Comparison of ENCODE assay signal across 8 cellular contexts in genomic region chr6:107866606-107867301, GRCh38. TPM values are rescaled to one million over a fixed set of nuclear protein-coding genes. Genes with fewer than 3 reads are reported as not detected.
DNase-seq lines count a peak whose midpoint lies in the region; ATAC-seq, FAIRE-seq and TF ChIP-seq lines count a peak whose summit lies in the region.

No MANE protein-coding gene starts in this region.

- DNase-seq in AG04449 (ENCODE audit: low read depth, low spot score) (no peak), EH (ENCODE audit: low read depth) (peak; percentile 42), NCI-H2029 (lab: John Stamatoyannopoulos, UW) (peak; percentile 19), astrocyte of the hippocampus (ENCODE audit: low read depth, low spot score) (peak; percentile 49), HepG2 (ENCODE audit: low spot score) (peak; percentile 56), NCI-H226 (no peak), activated T-cell treated with anti-CD3 and anti-CD28 coated beads for 4 hours (no peak)

- no peaks in the 10 kb centered on the region for H4K20me1 ChIP-seq in HepG2 (ENCODE audit: insufficient read depth, low read length)

- TF ChIP-seq POLR2A in HepG2 (IDR thresholded peaks at IDR 0.05; ENCODE audit: insufficient read depth in 1 of 2, low read depth in 2 of 2, low read length in 2 of 2): no peak

- no peaks in the 10 kb centered on the region for H3K79me2 ChIP-seq in HepG2 (ENCODE audit: insufficient read depth, low read length)

- POLR2A ChIA-PET in AG04449 (lab: Yijun Ruan, JAX): no interaction called here
- POLR2A ChIA-PET in HepG2 (lab: Yijun Ruan, JAX): interaction anchor here (1.0 kb wide), 2 partner anchors 87 to 92 kb away, joined by 3 read pairs; partner anchors contain the start of gene SEC63

- no peaks in the 10 kb centered on the region for H3K27me3 ChIP-seq in HepG2 (ENCODE audit: control insufficient read depth in 1 of 2, insufficient read depth in 2 of 2, low read length in 2 of 2)

- H3K36me3 ChIP-seq in HepG2 (replicated peaks in 1 of 2; ENCODE audit: control insufficient read depth in 1 of 2, insufficient read depth in 2 of 2, low read length in 2 of 2): peaks cover 2 to 20% of the 10 kb centered on the region in 2 experiments; a peak in 2 of 5 replicates

- no TSS peak for BruUV-seq in HepG2 (replicated peaks; lab: Mats Ljungman, UMichigan)

- peak; percentile 81 for FAIRE-seq in HepG2 (lab: Jason Lieb, UNC)

- CTCF ChIA-PET in AG04449 (lab: Yijun Ruan, JAX): interaction anchor here (0.6 to 6.0 kb wide), 7 partner anchors 9 to 192 kb away, joined by 3 to 37 read pairs (median 7); no protein-coding TSS in a partner anchor
- CTCF ChIA-PET in HepG2 (lab: Yijun Ruan, JAX; ENCODE audit: low intra/inter-chr PET ratio, low total read pairs): interaction anchor here (0.8 to 1.6 kb wide), 2 partner anchors 65 to 192 kb away, joined by 3 to 7 read pairs; no protein-coding TSS in a partner anchor

- TF ChIP-seq RAD21 in HepG2 (CRISPR knock-in tag; IDR thresholded peaks at IDR 0.05): no peak

- no peaks in the 10 kb centered on the region for H3K4me1 ChIP-seq in HepG2 (ENCODE audit: insufficient read depth, low read length)

- H3K9me3 ChIP-seq in HepG2 (ENCODE audit: low read length): no peaks in the 10 kb centered on the region

- no peak overlapping the region for H3K9ac ChIP-seq in HepG2 (ENCODE audit: insufficient read depth, low read depth, low read length)

- in situ Hi-C loops in HepG2 (cut with HindIII; ENCODE audit: extremely low pct_ligation_motif_present, low pct_unique_long_range_greater_than_20kb): no loop called here

- H3K27ac ChIP-seq in HepG2 (ENCODE audit: extremely low read length, insufficient read depth, low read length): no peak overlapping the region

- WGBS in HepG2 (ENCODE audit: low lambda C conversion rate): 60% methylated on average over 11 of the region's 11 CpGs

- H3K4me3 ChIP-seq in AG04449 (ENCODE audit: low read depth, low read length) (no peak overlapping the region), HepG2 (replicated peaks in 1 of 3; ENCODE audit: insufficient read depth in 1 of 3, low read depth in 2 of 3, low read length in 3 of 3) (no peak overlapping the region)

- intact Hi-C loops in HepG2 (cut with micrococcal nuclease; ENCODE audit: unreplicated experiment): loop anchor here (5.0 kb wide), 2 partner anchors 134 to 189 kb away; no protein-coding TSS in a partner anchor

- ATAC-seq in HepG2 (peak; percentile 62), HG03139 (IDR thresholded peaks at IDR 0.05; ENCODE audit: unreplicated experiment) (no peak)

- no peak overlapping the region for H2AFZ ChIP-seq in HepG2 (ENCODE audit: low read length)

- no peak overlapping the region for H3K4me2 ChIP-seq in HepG2 (ENCODE audit: low read depth, low read length)

- TF ChIP-seq CTCF in AG04449 (IDR thresholded peaks at IDR 0.05; ENCODE audit: insufficient read depth, low read length, missing control alignments) (peak; percentile 35), HepG2 (CRISPR knock-in tag; IDR thresholded peaks at IDR 0.05) (peak; percentile 69)

- no peak for TF ChIP-seq EP300 in HepG2 (IDR thresholded peaks at IDR 0.05; ENCODE audit: low read depth in 2 of 2, low read length in 2 of 2)
- TF ChIP-seq EP300 in HepG2 (CRISPR knock-in tag; IDR thresholded peaks at IDR 0.05; ENCODE audit: borderline replicate concordance): no peak

TF ChIP-seq in HepG2, 621 proteins besides CTCF, POLR2A, EP300 and RAD21 (continues in another document):
- TF ChIP-seq, protein P1, sequence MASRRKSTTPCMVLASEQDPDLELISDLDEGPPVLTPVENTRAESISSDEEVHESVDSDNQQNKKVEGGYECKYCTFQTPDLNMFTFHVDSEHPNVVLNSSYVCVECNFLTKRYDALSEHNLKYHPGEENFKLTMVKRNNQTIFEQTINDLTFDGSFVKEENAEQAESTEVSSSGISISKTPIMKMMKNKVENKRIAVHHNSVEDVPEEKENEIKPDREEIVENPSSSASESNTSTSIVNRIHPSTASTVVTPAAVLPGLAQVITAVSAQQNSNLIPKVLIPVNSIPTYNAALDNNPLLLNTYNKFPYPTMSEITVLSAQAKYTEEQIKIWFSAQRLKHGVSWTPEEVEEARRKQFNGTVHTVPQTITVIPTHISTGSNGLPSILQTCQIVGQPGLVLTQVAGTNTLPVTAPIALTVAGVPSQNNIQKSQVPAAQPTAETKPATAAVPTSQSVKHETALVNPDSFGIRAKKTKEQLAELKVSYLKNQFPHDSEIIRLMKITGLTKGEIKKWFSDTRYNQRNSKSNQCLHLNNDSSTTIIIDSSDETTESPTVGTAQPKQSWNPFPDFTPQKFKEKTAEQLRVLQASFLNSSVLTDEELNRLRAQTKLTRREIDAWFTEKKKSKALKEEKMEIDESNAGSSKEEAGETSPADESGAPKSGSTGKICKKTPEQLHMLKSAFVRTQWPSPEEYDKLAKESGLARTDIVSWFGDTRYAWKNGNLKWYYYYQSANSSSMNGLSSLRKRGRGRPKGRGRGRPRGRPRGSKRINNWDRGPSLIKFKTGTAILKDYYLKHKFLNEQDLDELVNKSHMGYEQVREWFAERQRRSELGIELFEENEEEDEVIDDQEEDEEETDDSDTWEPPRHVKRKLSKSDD (CRISPR knock-in tag; IDR thresholded peaks at IDR 0.05; ENCODE audit: low read depth): no peak
- TF ChIP-seq, protein P2, sequence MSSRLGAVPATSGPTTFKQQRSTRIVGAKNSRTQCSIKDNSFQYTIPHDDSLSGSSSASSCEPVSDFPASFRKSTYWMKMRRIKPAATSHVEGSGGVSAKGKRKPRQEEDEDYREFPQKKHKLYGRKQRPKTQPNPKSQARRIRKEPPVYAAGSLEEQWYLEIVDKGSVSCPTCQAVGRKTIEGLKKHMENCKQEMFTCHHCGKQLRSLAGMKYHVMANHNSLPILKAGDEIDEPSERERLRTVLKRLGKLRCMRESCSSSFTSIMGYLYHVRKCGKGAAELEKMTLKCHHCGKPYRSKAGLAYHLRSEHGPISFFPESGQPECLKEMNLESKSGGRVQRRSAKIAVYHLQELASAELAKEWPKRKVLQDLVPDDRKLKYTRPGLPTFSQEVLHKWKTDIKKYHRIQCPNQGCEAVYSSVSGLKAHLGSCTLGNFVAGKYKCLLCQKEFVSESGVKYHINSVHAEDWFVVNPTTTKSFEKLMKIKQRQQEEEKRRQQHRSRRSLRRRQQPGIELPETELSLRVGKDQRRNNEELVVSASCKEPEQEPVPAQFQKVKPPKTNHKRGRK (CRISPR knock-in tag; IDR thresholded peaks at IDR 0.05): no peak
- TF ChIP-seq, protein P3, sequence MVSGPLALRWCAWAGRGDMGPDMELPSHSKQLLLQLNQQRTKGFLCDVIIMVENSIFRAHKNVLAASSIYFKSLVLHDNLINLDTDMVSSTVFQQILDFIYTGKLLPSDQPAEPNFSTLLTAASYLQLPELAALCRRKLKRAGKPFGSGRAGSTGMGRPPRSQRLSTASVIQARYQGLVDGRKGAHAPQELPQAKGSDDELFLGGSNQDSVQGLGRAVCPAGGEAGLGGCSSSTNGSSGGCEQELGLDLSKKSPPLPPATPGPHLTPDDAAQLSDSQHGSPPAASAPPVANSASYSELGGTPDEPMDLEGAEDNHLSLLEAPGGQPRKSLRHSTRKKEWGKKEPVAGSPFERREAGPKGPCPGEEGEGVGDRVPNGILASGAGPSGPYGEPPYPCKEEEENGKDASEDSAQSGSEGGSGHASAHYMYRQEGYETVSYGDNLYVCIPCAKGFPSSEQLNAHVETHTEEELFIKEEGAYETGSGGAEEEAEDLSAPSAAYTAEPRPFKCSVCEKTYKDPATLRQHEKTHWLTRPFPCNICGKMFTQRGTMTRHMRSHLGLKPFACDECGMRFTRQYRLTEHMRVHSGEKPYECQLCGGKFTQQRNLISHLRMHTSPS (CRISPR knock-in tag; IDR thresholded peaks at IDR 0.05; ENCODE audit: low read depth): no peak
- TF ChIP-seq ZSCAN29 (CRISPR knock-in tag; conservative IDR thresholded peaks at IDR 0.05) (no peak), ZBTB8A (CRISPR knock-in tag; IDR thresholded peaks at IDR 0.05; ENCODE audit: borderline replicate concordance, low read depth) (no peak)
- TF ChIP-seq, protein P4, sequence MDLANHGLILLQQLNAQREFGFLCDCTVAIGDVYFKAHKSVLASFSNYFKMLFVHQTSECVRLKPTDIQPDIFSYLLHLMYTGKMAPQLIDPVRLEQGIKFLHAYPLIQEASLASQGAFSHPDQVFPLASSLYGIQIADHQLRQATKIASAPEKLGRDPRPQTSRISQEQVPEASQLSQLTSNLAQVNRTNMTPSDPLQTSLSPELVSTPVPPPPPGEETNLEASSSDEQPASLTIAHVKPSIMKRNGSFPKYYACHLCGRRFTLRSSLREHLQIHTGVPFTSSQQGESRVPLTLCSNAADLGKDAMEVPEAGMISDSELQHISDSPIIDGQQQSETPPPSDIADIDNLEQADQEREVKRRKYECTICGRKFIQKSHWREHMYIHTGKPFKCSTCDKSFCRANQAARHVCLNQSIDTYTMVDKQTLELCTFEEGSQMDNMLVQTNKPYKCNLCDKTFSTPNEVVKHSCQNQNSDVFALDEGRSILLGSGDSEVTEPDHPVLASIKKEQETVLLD (CRISPR knock-in tag; IDR thresholded peaks at IDR 0.05; ENCODE audit: low read depth): no peak

RNA-seq across cellular contexts. Expression of gene SCML4, which starts 42.6 kb away (rescaled TPM):
- not detected in 2 replicates for total RNA-seq in HepG2 (2016; rRNA removed; fragmentation: Illumina TruSeq; extraction: Trizol)
- total RNA-seq in HepG2 (2016; cell fraction: cytosol; rRNA removed; fragmentation: Illumina TruSeq; extraction: Trizol; ENCODE audit: low read depth): not detected in 2 replicates
- total RNA-seq in HepG2 (2016; cell fraction: insoluble cytoplasmic fraction; rRNA removed; fragmentation: Illumina TruSeq; extraction: Trizol): not detected in 2 replicates
- not detected in 2 replicates for total RNA-seq in HepG2 (2016; cell fraction: membrane; rRNA removed; fragmentation: Illumina TruSeq; extraction: Trizol)
- total RNA-seq in HepG2 (2016; cell fraction: nucleus; rRNA removed; fragmentation: Illumina TruSeq; extraction: Trizol): not detected in 2 replicates
- polyA plus RNA-seq in HepG2 (2011; rRNA removed): 0.05 TPM in 1 of 2 replicates, not detected in the other
- polyA plus RNA-seq in HepG2 (2011; cell fraction: cytosol; rRNA removed): 0.04 TPM in 1 of 2 replicates, not detected in the other
- 0.05 and 0.11 TPM in 2 replicates for polyA plus RNA-seq in HepG2 (2011; cell fraction: nucleus; rRNA removed)
- polyA plus RNA-seq in HepG2 (2012): 0.89 TPM in 1 of 2 replicates, not detected in the other
- polyA plus RNA-seq in HepG2 (2016; cell fraction: cytosol; fragmentation: Illumina TruSeq; extraction: Trizol; ENCODE audit: low read depth): not detected in 2 replicates
- polyA plus RNA-seq in HepG2 (2016; cell fraction: insoluble cytoplasmic fraction; fragmentation: Illumina TruSeq; extraction: Trizol; ENCODE audit: low read depth): not detected in 2 replicates
- polyA plus RNA-seq in HepG2 (2016; cell fraction: membrane; fragmentation: Illumina TruSeq; extraction: Trizol; ENCODE audit: low read depth): not detected in 2 replicates
- not detected in 2 replicates for polyA plus RNA-seq in HepG2 (2016; cell fraction: nucleus; fragmentation: Illumina TruSeq; extraction: Trizol; ENCODE audit: insufficient read depth, low read depth)
- polyA minus RNA-seq in HepG2 (2011; rRNA and poly(A)+ RNA removed; ENCODE audit: low replicate concordance): not detected in 2 replicates
- polyA minus RNA-seq in HepG2 (2011; cell fraction: cytosol; rRNA and poly(A)+ RNA removed): not detected in 2 replicates
- 0.13 and 0.37 TPM in 2 replicates for polyA minus RNA-seq in HepG2 (2011; cell fraction: nucleus; rRNA and poly(A)+ RNA removed)

Comparison
In these comparisons a context has a peak if more than half of its experiments do, and no peak if none do; other contexts are left out.
1. DNase-seq: peak in EH (single experiment), NCI-H2029 (single experiment), astrocyte of the hippocampus (single experiment) and HepG2 (single experiment); none in AG04449 (single experiment), NCI-H226 (single experiment) and activated T-cell treated with anti-CD3 and anti-CD28 coated beads for 4 hours (single experiment).